8 cellular contexts compared by ENCODE assay signal in the genomic region with DNA sequence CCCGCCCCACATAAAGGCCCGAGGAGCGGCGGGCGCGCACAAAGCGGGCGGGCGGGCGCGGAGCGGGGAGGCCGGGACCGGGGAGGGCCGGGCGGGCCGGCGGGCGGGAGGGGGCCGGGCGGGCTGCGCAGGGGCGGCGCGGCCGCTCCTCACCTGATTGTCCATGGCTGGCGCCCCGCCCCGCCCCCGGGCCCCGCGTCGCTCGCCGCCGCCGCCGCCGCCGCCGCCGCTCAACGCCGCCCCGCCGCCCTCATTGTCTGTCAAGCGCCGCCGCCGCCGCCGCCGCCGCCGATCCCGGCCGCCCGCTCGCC. TPM values are rescaled to one million over a fixed set of nuclear protein-coding genes. Genes with fewer than 3 reads are reported as not detected.
DNase-seq lines count a peak whose midpoint lies in the region; ATAC-seq and TF ChIP-seq lines count a peak whose summit lies in the region.

No MANE protein-coding gene starts in this region.

- H3K4me1 Mint-ChIP-seq in chondrocyte (ENCODE audit: low read depth) = peaks cover 44% of the 10 kb centered on the region

- peak; percentile 20 for ATAC-seq in GM21423 (IDR thresholded peaks at IDR 0.05; ENCODE audit: unreplicated experiment)

- POLR2A ChIA-PET in A673 (lab: Charles Lee; ENCODE audit: low non-redundant PET) = no interaction called here

- peaks cover 47% of the 10 kb centered on the region for H3K79me2 ChIP-seq in fibroblast of lung (ENCODE audit: control insufficient read depth, insufficient read depth, low read length)

- H3K27me3 Mint-ChIP-seq in chondrocyte (ENCODE audit: low read depth) = no peaks in the 10 kb centered on the region

- H3K36me3 ChIP-seq in A673 (ENCODE audit: insufficient read depth, low read length, poor library complexity, severe bottlenecking) = no peaks in the 10 kb centered on the region
- H3K36me3 ChIP-seq in fibroblast of lung (ENCODE audit: control insufficient read depth, insufficient read depth, low read length) = peaks cover 1% of the 10 kb centered on the region

- peaks cover 12% of the 10 kb centered on the region for H3K4me1 ChIP-seq in A673 (ENCODE audit: insufficient read depth, low read length, poor library complexity, severe bottlenecking)
- H3K4me1 ChIP-seq in fibroblast of lung (ENCODE audit: control insufficient read depth, extremely low read depth, insufficient read depth, low read length) = peaks cover 23% of the 10 kb centered on the region

- H3K4me3 ChIP-seq in A673 (ENCODE audit: low read depth, low read length, poor library complexity, severe bottlenecking) (peak overlapping the region; percentile 99), NB4 (ENCODE audit: low read depth, low read length) (peak overlapping the region; percentile 72), fibroblast of lung (replicated peaks in 1 of 4; ENCODE audit: control extremely low read depth in 1 of 4, insufficient read depth in 1 of 4, low read depth in 3 of 4, low read length in 4 of 4) (peak overlapping the region; percentile 78 to 91 (median 81)), skin epidermis (peak overlapping the region; percentile 74 to 83 (median 78))

- H3K9me3 Mint-ChIP-seq in chondrocyte (ENCODE audit: low read depth) = no peaks in the 10 kb centered on the region

- H4K20me1 ChIP-seq in fibroblast of lung (ENCODE audit: control insufficient read depth, extremely low read depth, insufficient read depth, low read length) = no peaks in the 10 kb centered on the region

- H3K27me3 ChIP-seq in A673 (replicated peaks; ENCODE audit: insufficient read depth, low read depth, low read length, poor library complexity) (no peaks in the 10 kb centered on the region), fibroblast of lung (ENCODE audit: control insufficient read depth, insufficient read depth, low read length) (no peaks in the 10 kb centered on the region)

- H3K9ac ChIP-seq in fibroblast of lung (ENCODE audit: insufficient read depth, low read length) = peak overlapping the region; percentile 84

- H3K9me3 ChIP-seq in A673 (ENCODE audit: low read depth, low read length, poor library complexity, severe bottlenecking) (no peaks in the 10 kb centered on the region), fibroblast of lung (ENCODE audit: control insufficient read depth, insufficient read depth, low read depth, low read length) (no peaks in the 10 kb centered on the region)

- DNase-seq in A673 (ENCODE audit: low spot score) (peak; percentile 13), NB4 (ENCODE audit: low read depth) (no peak), fibroblast of lung (ENCODE audit: low read depth in 2 of 2) (no peak), chondrocyte (ENCODE audit: low spot score) (no peak), D341Med (ENCODE audit: low spot score) (no peak), NCI-H2171 treated with DMSO at 0.1 percent for 48 hours (lab: John Stamatoyannopoulos, UW) (no peak)

- H3K27ac ChIP-seq in A673 (ENCODE audit: low read depth, low read length, poor library complexity, severe bottlenecking) = peak overlapping the region; percentile 90
- peak overlapping the region; percentile 77 for H3K27ac ChIP-seq in fibroblast of lung (ENCODE audit: insufficient read depth, low read length)
- H3K27ac ChIP-seq in skin epidermis = peak overlapping the region; percentile 56 to 97 (median 87)

- no peak overlapping the region for H3K27ac Mint-ChIP-seq in chondrocyte (ENCODE audit: unreplicated experiment)

- no peak overlapping the region for H3K4me3 Mint-ChIP-seq in chondrocyte (ENCODE audit: unreplicated experiment)

- no TSS peak for BruUV-seq in A673 (replicated peaks; lab: Mats Ljungman, UMichigan)

- CTCF ChIA-PET in A673 (lab: Charles Lee) = no interaction called here

- intact Hi-C loops in A673 (cut with micrococcal nuclease; ENCODE audit: unreplicated experiment) = no loop called here

- H3K4me2 ChIP-seq in fibroblast of lung (ENCODE audit: extremely low read depth, insufficient read depth, low read length) = peak overlapping the region; percentile 87

- no peak overlapping the region for H2AFZ ChIP-seq in fibroblast of lung (ENCODE audit: low read length)

- no peak for TF ChIP-seq CTCF in A673 (conservative IDR thresholded peaks at IDR 0.05; ENCODE audit: low read depth, low read length)
- TF ChIP-seq CTCF in NB4 (IDR thresholded peaks at IDR 0.05; ENCODE audit: low read depth, low read length) = no peak
- TF ChIP-seq CTCF in fibroblast of lung (conservative IDR thresholded peaks at IDR 0.05 in 1 of 2, IDR thresholded peaks at IDR 0.05 in 1 of 2; ENCODE audit: low read depth in 1 of 2, low read length in 2 of 2) = no peak
- no peak for TF ChIP-seq CTCF in chondrocyte (IDR thresholded peaks at IDR 0.05)

- no peak for TF ChIP-seq POLR2A in NB4 (IDR thresholded peaks at IDR 0.05; ENCODE audit: extremely low read depth, insufficient read length)

- no peaks in the 10 kb centered on the region for H3K36me3 Mint-ChIP-seq in chondrocyte (ENCODE audit: low read depth)

RNA-seq across cellular contexts. Expression of a gene that starts 0.2 kb away (rescaled TPM):
- total RNA-seq in A673 (2021) (80.1 and 88.6 TPM in 2 replicates), fibroblast of lung (4.4 and 6.4 TPM in 2 replicates), chondrocyte (57.7 to 61.2 TPM (median 60.9 TPM) in 3 replicates)
- polyA plus RNA-seq in fibroblast of lung = 13.7 and 14.4 TPM in 2 replicates
- 31.8 and 34.7 TPM in 2 replicates for polyA plus RNA-seq in fibroblast of lung (2012)
- polyA minus RNA-seq in fibroblast of lung (ENCODE audit: low replicate concordance) = 41.0 and 53.4 TPM in 2 replicates

RNA-seq across cellular contexts. Expression of a gene that starts 53.8 kb away (rescaled TPM):
- total RNA-seq in A673 (2021) = not detected in 2 replicates
- not detected in 2 replicates for total RNA-seq in fibroblast of lung
- polyA plus RNA-seq in fibroblast of lung = not detected in 2 replicates
- not detected in 2 replicates for polyA plus RNA-seq in fibroblast of lung (2012)
- polyA minus RNA-seq in fibroblast of lung (ENCODE audit: low replicate concordance) = not detected in 2 replicates
- total RNA-seq in chondrocyte = not detected in 3 replicates
